In the genomic region with DNA sequence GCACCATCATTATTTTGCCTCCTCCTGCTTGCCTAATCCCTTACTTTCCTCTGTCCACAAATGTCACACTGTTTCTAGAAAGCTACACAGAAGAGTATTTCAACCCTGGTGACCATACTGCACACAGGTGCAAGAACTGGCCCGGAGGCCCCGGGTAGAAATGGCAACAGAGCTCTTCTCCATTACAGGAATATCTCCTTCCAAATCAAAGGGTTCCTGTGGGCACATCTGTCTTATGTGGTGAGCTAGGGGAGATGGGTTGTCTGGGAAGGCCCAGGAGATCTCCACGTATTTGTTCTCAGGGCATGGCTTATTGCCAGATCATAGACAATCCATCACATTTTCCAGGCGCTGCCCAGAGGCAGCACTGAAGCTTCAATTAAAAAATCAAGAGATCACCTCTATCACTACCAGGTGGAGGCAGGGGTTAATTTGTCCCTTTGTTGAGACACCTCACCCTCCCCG, we compare ENCODE assay signal across 20 cellular contexts. TPM values are rescaled to one million over a fixed set of nuclear protein-coding genes. Genes with fewer than 3 reads are reported as not detected.
A peak's percentile ranks its signal among the peaks of the same experiment; 100 is the strongest.
DNase-seq lines count a peak whose midpoint lies in the region; ATAC-seq and TF ChIP-seq lines count a peak whose summit lies in the region.
"Had no signal": no experiment of that assay in that cellular context is flagged by ENCODE, and none has a peak within 500 bp of the region (broad histone marks: within the 10 kb centered on the region; RNA-seq: fewer than 3 reads in every experiment).

No MANE protein-coding gene starts in this region.

- H3K4me1 ChIP-seq in muscle layer of colon (ENCODE audit: insufficient read depth, low read length) (peaks cover 26% of the 10 kb centered on the region), stomach (peaks cover 33 to 52% (median 48%) of the 10 kb centered on the region in 4 donors)

- H3K36me3 ChIP-seq in muscle layer of colon (ENCODE audit: insufficient read depth, low read length) (no peaks in the 10 kb centered on the region), stomach (no peaks in the 10 kb centered on the region)
- H3K36me3 ChIP-seq: neutrophil, thyroid gland had no signal

- H3K27ac ChIP-seq in muscle layer of colon (ENCODE audit: low read depth, low read length): peak overlapping the region; percentile 97
- H3K27ac ChIP-seq in stomach: no peak overlapping the region
- H3K27ac ChIP-seq: neutrophil, PC-9, thyroid gland had no signal

- peaks cover 92% of the 10 kb centered on the region for H3K27me3 Mint-ChIP-seq in T-helper 1 cell treated with Interleukin-12 subunit alpha and Interleukin-12 subunit beta and Interleukin-4 antibody, amounts not matched to agents 30 μg/mL and 1 μg/mL, for 36 hours (ENCODE audit: low read depth)
- H3K27me3 Mint-ChIP-seq in T-helper 17 cell: peaks cover 90% of the 10 kb centered on the region

- ATAC-seq in T-helper 17 cell (no peak), GM21360 (IDR thresholded peaks at IDR 0.05; ENCODE audit: unreplicated experiment) (no peak)
- ATAC-seq: activated CD8-positive, alpha-beta T cell treated with anti-CD3 and anti-CD28 coated beads, Interleukin-2, amount 10 ng/mL, durations not matched to agents 7 days and 5 days; SK-N-SH treated with all-trans-retinoic acid at 6 μM for 48 hours had no signal

- peaks cover 6% of the 10 kb centered on the region for H3K36me3 Mint-ChIP-seq in T-helper 1 cell treated with Interleukin-12 subunit alpha and Interleukin-12 subunit beta and Interleukin-4 antibody, amounts not matched to agents 30 μg/mL and 1 μg/mL, for 36 hours (ENCODE audit: low read depth)
- peaks cover 4% of the 10 kb centered on the region for H3K36me3 Mint-ChIP-seq in T-helper 17 cell (ENCODE audit: low read depth)

- H3K9me3 ChIP-seq in T-helper 17 cell (ENCODE audit: control insufficient read depth, low read length, poor library complexity, severe bottlenecking) (peaks cover 3% of the 10 kb centered on the region), muscle layer of colon (ENCODE audit: low read length) (no peaks in the 10 kb centered on the region), stomach (peaks cover 0 to 10% (median 0%) of the 10 kb centered on the region in 4 donors)
- H3K9me3 ChIP-seq: neutrophil, thyroid gland had no signal

- H3K27ac Mint-ChIP-seq in T-helper 1 cell treated with Interleukin-12 subunit alpha and Interleukin-12 subunit beta and Interleukin-4 antibody, amounts not matched to agents 30 μg/mL and 1 μg/mL, for 36 hours: peak overlapping the region; percentile 33
- peak overlapping the region; percentile 8 for H3K27ac Mint-ChIP-seq in T-helper 17 cell
- H3K27ac Mint-ChIP-seq: activated CD8-positive, alpha-beta T cell treated with anti-CD3 and anti-CD28 coated beads, Interleukin-2, amount 10 ng/mL, durations not matched to agents 7 days and 5 days; dendritic cell treated with granulocyte-macrophage colony-stimulating factor and Interleukin-4, amounts not matched to agents 40 ng/mL and 50 ng/mL, for 4 days had no signal

- H3K27me3 ChIP-seq in muscle layer of colon (ENCODE audit: control insufficient read depth in 1 of 2, insufficient read depth in 2 of 2, low read length in 2 of 2) (peaks cover 5 to 12% of the 10 kb centered on the region in 2 donors), stomach (peaks cover 78 to 100% (median 99%) of the 10 kb centered on the region in 3 donors)

- peak overlapping the region; percentile 75 to 92 for H3K4me3 ChIP-seq in muscle layer of colon (ENCODE audit: low read depth in 1 of 2, low read length in 2 of 2)
- no peak overlapping the region for H3K4me3 ChIP-seq in stomach
- H3K4me3 ChIP-seq: PC-9, thyroid gland had no signal

- intact Hi-C loops in stomach (cut with DNase I; ENCODE audit: low total_unique reads): no loop called here

- peak overlapping the region; percentile 25 for H3K4me3 Mint-ChIP-seq in T-helper 1 cell treated with Interleukin-12 subunit alpha and Interleukin-12 subunit beta and Interleukin-4 antibody, amounts not matched to agents 30 μg/mL and 1 μg/mL, for 36 hours
- no peak overlapping the region for H3K4me3 Mint-ChIP-seq in T-helper 17 cell
- H3K4me3 Mint-ChIP-seq: activated CD8-positive, alpha-beta T cell treated with anti-CD3 and anti-CD28 coated beads, Interleukin-2, amount 10 ng/mL, durations not matched to agents 7 days and 5 days; dendritic cell treated with granulocyte-macrophage colony-stimulating factor and Interleukin-4, amounts not matched to agents 40 ng/mL and 50 ng/mL, for 4 days had no signal

- TF ChIP-seq EP300 in stomach (IDR thresholded peaks at IDR 0.05): no peak

- H3K4me1 Mint-ChIP-seq in T-helper 1 cell treated with Interleukin-12 subunit alpha and Interleukin-12 subunit beta and Interleukin-4 antibody, amounts not matched to agents 30 μg/mL and 1 μg/mL, for 36 hours (ENCODE audit: low read depth): peaks cover 18% of the 10 kb centered on the region
- H3K4me1 Mint-ChIP-seq in T-helper 17 cell: peaks cover 27% of the 10 kb centered on the region

- DNase-seq in T-helper 1 cell: no peak
- no peak for DNase-seq in T-helper 17 cell
- peak; percentile 4 for DNase-seq in stomach
- DNase-seq in hippocampal formation (lab: John Stamatoyannopoulos, UW): no peak
- DNase-seq in HuH-7 (ENCODE audit: low spot score): no peak
- DNase-seq: activated CD8-positive, alpha-beta T cell treated with anti-CD3 and anti-CD28 coated beads, Interleukin-2, amount 10 ng/mL, durations not matched to agents 7 days and 5 days; C1 segment of cervical spinal cord; NCI-H2029; PC-9; stimulated activated CD4-positive, alpha-beta T cell treated with anti-CD3 and anti-CD28 coated beads, Interleukin-2, amount 100 ng/mL, for 48 hours; thyroid gland had no signal

- 36 to 63% (median 39%) methylated on average over 4 to 5 of the region's 5 CpGs for WGBS in stomach, 5 donors

- no peak for TF ChIP-seq POLR2A in stomach (IDR thresholded peaks at IDR 0.05)

- TF ChIP-seq CTCF in stomach (IDR thresholded peaks at IDR 0.05): no peak

- peak overlapping the region; percentile 94 for H3K9ac ChIP-seq in muscle layer of colon (ENCODE audit: low read length)

- H3K9me3 Mint-ChIP-seq in T-helper 1 cell treated with Interleukin-12 subunit alpha and Interleukin-12 subunit beta and Interleukin-4 antibody, amounts not matched to agents 30 μg/mL and 1 μg/mL, for 36 hours: no peaks in the 10 kb centered on the region
- H3K9me3 Mint-ChIP-seq: dendritic cell treated with granulocyte-macrophage colony-stimulating factor and Interleukin-4, amounts not matched to agents 40 ng/mL and 50 ng/mL, for 4 days had no signal

RNA-seq across cellular contexts. Expression of a gene that starts 5.3 kb away (rescaled TPM):
- total RNA-seq in T-helper 17 cell: not detected
- total RNA-seq in stomach: 1 to 10 TPM in 1 of 5 donors, not detected in 4; 5.2 TPM
- not detected for polyA plus RNA-seq in stomach
- total RNA-seq: activated CD8-positive, alpha-beta T cell treated with anti-CD3 and anti-CD28 coated beads, Interleukin-2, amount 10 ng/mL, durations not matched to agents 7 days and 5 days; lung microvascular endothelial cell; thyroid gland had no signal

RNA-seq across cellular contexts. Expression of a gene that starts 9.6 kb away (rescaled TPM):
- not detected for total RNA-seq in T-helper 17 cell
- 10 to 100 TPM in 1 of 5 donors, not detected in 4; 29.0 TPM for total RNA-seq in stomach
- polyA plus RNA-seq in stomach: not detected
- total RNA-seq: activated CD8-positive, alpha-beta T cell treated with anti-CD3 and anti-CD28 coated beads, Interleukin-2, amount 10 ng/mL, durations not matched to agents 7 days and 5 days; epithelial cell of proximal tubule; lung microvascular endothelial cell; thyroid gland had no signal

RNA-seq across cellular contexts. Expression of a gene that starts 16.2 kb away (rescaled TPM):
- total RNA-seq in T-helper 17 cell: not detected
- 100 to 1,000 TPM in 1 of 5 donors, under 1 TPM in 1, not detected in 3; 0.92 to 337 TPM for total RNA-seq in stomach
- under 1 TPM in 1 of 3 donors, not detected in 2; 0.18 TPM for polyA plus RNA-seq in stomach
- total RNA-seq: activated CD8-positive, alpha-beta T cell treated with anti-CD3 and anti-CD28 coated beads, Interleukin-2, amount 10 ng/mL, durations not matched to agents 7 days and 5 days; PC-9 had no signal

RNA-seq across cellular contexts. Expression of a gene that starts 25.0 kb away (rescaled TPM):
- total RNA-seq in T-helper 17 cell (not detected), stomach (10 to 100 TPM in 1 of 5 donors, not detected in 4; 68.1 TPM)
- under 1 TPM in 1 of 3 donors, not detected in 2; 0.25 TPM for polyA plus RNA-seq in stomach
- total RNA-seq: activated CD8-positive, alpha-beta T cell treated with anti-CD3 and anti-CD28 coated beads, Interleukin-2, amount 10 ng/mL, durations not matched to agents 7 days and 5 days had no signal

RNA-seq across cellular contexts. Expression of a gene that starts 33.8 kb away (rescaled TPM):
- total RNA-seq in T-helper 17 cell (not detected), stomach (10 to 100 TPM in 1 of 5 donors, 1 to 10 TPM in 3, not detected in 1; 1.1 to 34.8 (median 3.3) TPM)
- polyA plus RNA-seq in stomach: 1 to 10 TPM in 1 of 3 donors, under 1 TPM in 2; 0.98 to 7.9 (median 1.00) TPM
- total RNA-seq: A172; activated CD8-positive, alpha-beta T cell treated with anti-CD3 and anti-CD28 coated beads, Interleukin-2, amount 10 ng/mL, durations not matched to agents 7 days and 5 days; PC-9 had no signal

Comparison
In these comparisons a context has a peak if more than half of its experiments do, and no peak if none do; other contexts are left out.
1. H3K4me3 ChIP-seq: peak in muscle layer of colon (2 of 2); none in stomach (0 of 4).